ENCODE assay signal across 1 cellular context in genomic region chr1:243505986-243506689, GRCh38.
TF ChIP-seq lines count a peak whose summit lies in the region.

No MANE protein-coding gene starts in this region.

TF ChIP-seq in HepG2, 621 proteins besides CTCF, POLR2A, EP300 and RAD21 (continued from another document and continues in another):
- TF ChIP-seq ZNF574 (CRISPR knock-in tag; IDR thresholded peaks at IDR 0.05) (peak; percentile 76), ZNF230 (CRISPR knock-in tag; IDR thresholded peaks at IDR 0.05) (no peak), ZNF296 (CRISPR knock-in tag; conservative IDR thresholded peaks at IDR 0.05) (no peak), AHR (CRISPR knock-in tag; IDR thresholded peaks at IDR 0.05) (0 out of 2 replicates have a peak, but pooled peaks have one; percentile 43), THAP9 (CRISPR knock-in tag; IDR thresholded peaks at IDR 0.05; ENCODE audit: borderline replicate concordance) (peak; percentile 61; the same call in 1 of the 2 replicates), SOX13 (IDR thresholded peaks at IDR 0.05) (peak; percentile 46; the same call in 1 of the 2 replicates), SOX13 (CRISPR knock-in tag; conservative IDR thresholded peaks at IDR 0.05 in 1 of 2, IDR thresholded peaks at IDR 0.05 in 1 of 2) (peak in 1 of 2 experiments; percentile 81; a peak in 2 of 4 replicates), GATAD1 (CRISPR knock-in tag; IDR thresholded peaks at IDR 0.05) (peak; percentile 63), NFE2 (CRISPR knock-in tag; IDR thresholded peaks at IDR 0.05) (no peak), ZFX (CRISPR knock-in tag; IDR thresholded peaks at IDR 0.05; ENCODE audit: low read depth) (peak; percentile 56; the same call in 1 of the 2 replicates), ASH2L (IDR thresholded peaks at IDR 0.05; ENCODE audit: insufficient read length, low read depth, low read length) (peak; percentile 78), ZFP41 (CRISPR knock-in tag; IDR thresholded peaks at IDR 0.05; ENCODE audit: borderline replicate concordance) (0 out of 2 replicates have a peak, but pooled peaks have one; percentile 76), RAD51 (IDR thresholded peaks at IDR 0.05; ENCODE audit: borderline replicate concordance) (peak; percentile 56; the same call in 1 of the 2 replicates), KLF6 (CRISPR knock-in tag; IDR thresholded peaks at IDR 0.05) (peak; percentile 47; the same call in 1 of the 2 replicates), GMEB1 (CRISPR knock-in tag; IDR thresholded peaks at IDR 0.05; ENCODE audit: borderline replicate concordance) (peak; percentile 23; the same call in 1 of the 2 replicates), BRD4 (CRISPR knock-in tag; IDR thresholded peaks at IDR 0.05) (no peak), ETS1 (CRISPR knock-in tag; IDR thresholded peaks at IDR 0.05) (no peak), MYNN (CRISPR knock-in tag; IDR thresholded peaks at IDR 0.05; ENCODE audit: low read depth) (no peak), ZNF891 (CRISPR knock-in tag; IDR thresholded peaks at IDR 0.05) (no peak), TFDP2 (CRISPR knock-in tag; IDR thresholded peaks at IDR 0.05) (peak; percentile 60; the same call in 1 of the 2 replicates), ZKSCAN5 (CRISPR knock-in tag; IDR thresholded peaks at IDR 0.05) (no peak), ZNF335 (CRISPR knock-in tag; IDR thresholded peaks at IDR 0.05) (0 out of 2 replicates have a peak, but pooled peaks have one; percentile 65), ZBTB4 (CRISPR knock-in tag; IDR thresholded peaks at IDR 0.05; ENCODE audit: borderline replicate concordance) (peak; percentile 85; the same call in 1 of the 2 replicates), KDM2A (CRISPR knock-in tag; IDR thresholded peaks at IDR 0.05; ENCODE audit: borderline replicate concordance, low read depth) (peak; percentile 75; the same call in 1 of the 2 replicates), TBX2 (CRISPR knock-in tag; IDR thresholded peaks at IDR 0.05; ENCODE audit: borderline replicate concordance) (peak; percentile 82; the same call in 1 of the 2 replicates), THAP7 (CRISPR knock-in tag; IDR thresholded peaks at IDR 0.05) (no peak), ZNF331 (CRISPR knock-in tag; IDR thresholded peaks at IDR 0.05) (peak; percentile 79; the same call in 1 of the 2 replicates), SPEN (CRISPR knock-in tag; IDR thresholded peaks at IDR 0.05; ENCODE audit: low read depth) (peak; percentile 84), PATZ1 (CRISPR knock-in tag; IDR thresholded peaks at IDR 0.05) (peak; percentile 89), NCOR1 (IDR thresholded peaks at IDR 0.05; ENCODE audit: borderline replicate concordance, low read length) (peak; percentile 77; the same call in 1 of the 2 replicates), MTF2 (CRISPR knock-in tag; IDR thresholded peaks at IDR 0.05; ENCODE audit: borderline replicate concordance) (no peak), ARID4A (CRISPR knock-in tag; IDR thresholded peaks at IDR 0.05; ENCODE audit: borderline replicate concordance) (peak; percentile 74; the same call in 1 of the 2 replicates), MXI1 (IDR thresholded peaks at IDR 0.05; ENCODE audit: borderline replicate concordance, low read depth, low read length) (peak; percentile 86; the same call in 1 of the 3 replicates), ZNF781 (CRISPR knock-in tag; IDR thresholded peaks at IDR 0.05; ENCODE audit: borderline replicate concordance, not compliant biosample characterization) (peak; percentile 79), ZBTB1 (CRISPR knock-in tag; IDR thresholded peaks at IDR 0.05; ENCODE audit: borderline replicate concordance) (no peak)
